Comparison of ENCODE assay signal across 8 cellular contexts in genomic region chr16:53090591-53091507, GRCh38. TPM values are rescaled to one million over a fixed set of nuclear protein-coding genes. Genes with fewer than 3 reads are reported as not detected.
DNase-seq lines count a peak whose midpoint lies in the region; ATAC-seq and TF ChIP-seq lines count a peak whose summit lies in the region.

No MANE protein-coding gene starts in this region.

- no peaks in the 10 kb centered on the region for H3K9me3 ChIP-seq in SJCRH30 (replicated peaks)
- H3K9me3 ChIP-seq in upper lobe of left lung: no peaks in the 10 kb centered on the region

- no peak for TF ChIP-seq POLR2A in upper lobe of left lung (IDR thresholded peaks at IDR 0.05)

- DNase-seq in activated T-cell treated with anti-CD3 and anti-CD28 coated beads, Interleukin-2, amount 50 U/mL, for 72 hours: peak; percentile 3 to 16
- no peak for DNase-seq in activated T-cell treated with anti-CD3 and anti-CD28 coated beads, Interleukin-2, amount 50 U/mL, for 1 hour
- peak; percentile 11 to 27 for DNase-seq in SJCRH30
- peak; percentile 75 for DNase-seq in epidermal melanocyte (ENCODE audit: insufficient read length, low spot score)
- peak; percentile 76 for DNase-seq in middle frontal gyrus (ENCODE audit: extremely low spot score, low spot score)
- DNase-seq in upper lobe of left lung: peak; percentile 39 to 88
- DNase-seq in NCI-H1048 (lab: John Stamatoyannopoulos, UW): no peak

- H3K36me3 ChIP-seq in SJCRH30 (no peaks in the 10 kb centered on the region), upper lobe of left lung (no peaks in the 10 kb centered on the region)

- peak overlapping the region in 1 of 2 donors; percentile 33 for H3K4me3 Mint-ChIP-seq in activated T-cell treated with anti-CD3 and anti-CD28 coated beads, Interleukin-2, amount 50 U/mL, for 72 hours

- H3K27me3 ChIP-seq in SJCRH30: no peaks in the 10 kb centered on the region
- H3K27me3 ChIP-seq in upper lobe of left lung: no peaks in the 10 kb centered on the region

- H3K9me3 Mint-ChIP-seq in activated T-cell treated with anti-CD3 and anti-CD28 coated beads, Interleukin-2, amount 50 U/mL, for 72 hours: no peaks in the 10 kb centered on the region

- TF ChIP-seq EP300 in upper lobe of left lung (IDR thresholded peaks at IDR 0.05): peak in 2 of 4 donors; percentile 71 to 84

- peaks cover 26% of the 10 kb centered on the region for H3K4me1 Mint-ChIP-seq in activated T-cell treated with anti-CD3 and anti-CD28 coated beads, Interleukin-2, amount 50 U/mL, for 72 hours (ENCODE audit: low read depth)

- WGBS in upper lobe of left lung, 2 donors: 13 to 19% methylated on average over 12 to 13 of the region's 13 CpGs

- H3K27ac ChIP-seq in SJCRH30: peak overlapping the region; percentile 36
- peak overlapping the region; percentile 80 to 87 (median 83) for H3K27ac ChIP-seq in upper lobe of left lung

- H3K36me3 Mint-ChIP-seq in activated T-cell treated with anti-CD3 and anti-CD28 coated beads, Interleukin-2, amount 50 U/mL, for 72 hours (ENCODE audit: insufficient read depth in 2 of 2): no peaks in the 10 kb centered on the region

- peak in 1 of 6 experiments; percentile 9 for TF ChIP-seq CTCF in upper lobe of left lung (IDR thresholded peaks at IDR 0.05)

- no peak overlapping the region for H3K27ac Mint-ChIP-seq in activated T-cell treated with anti-CD3 and anti-CD28 coated beads, Interleukin-2, amount 50 U/mL, for 72 hours

- H3K4me3 ChIP-seq in SJCRH30 (no peak overlapping the region), upper lobe of left lung (peak overlapping the region in 2 of 4 donors; percentile 5 to 7)

- peak; percentile 57 to 62 for ATAC-seq in activated T-cell treated with anti-CD3 and anti-CD28 coated beads, Interleukin-2, amount 50 U/mL, for 72 hours (replicated peaks in 1 of 2)
- ATAC-seq in HG02938 (IDR thresholded peaks at IDR 0.05; ENCODE audit: unreplicated experiment) (peak; percentile 43), upper lobe of left lung (ENCODE audit: low FRiP score in 2 of 2) (peak; percentile 93)

- H3K27me3 Mint-ChIP-seq in activated T-cell treated with anti-CD3 and anti-CD28 coated beads, Interleukin-2, amount 50 U/mL, for 72 hours (ENCODE audit: low read depth): no peaks in the 10 kb centered on the region

- H3K4me1 ChIP-seq in SJCRH30 (peaks cover 18% of the 10 kb centered on the region), upper lobe of left lung (peaks cover 65 to 81% (median 74%) of the 10 kb centered on the region in 4 donors)

RNA-seq across cellular contexts. Expression of gene CHD9, which starts 36.1 kb away (rescaled TPM):
- total RNA-seq in activated T-cell treated with anti-CD3 and anti-CD28 coated beads, Interleukin-2, amount 50 U/mL, for 72 hours: 10 to 100 TPM; 16.7 to 17.4 TPM
- 44.7 and 62.3 TPM in 2 replicates for total RNA-seq in SJCRH30 (2014; rRNA removed; shearing (Covaris generic))
- total RNA-seq in upper lobe of left lung: 10 to 100 TPM; 55.6 to 98.8 (median 68.3) TPM

RNA-seq across cellular contexts. Expression of gene CHD9NB, which starts 38.2 kb away (rescaled TPM):
- under 1 TPM; 0.19 to 0.46 TPM for total RNA-seq in activated T-cell treated with anti-CD3 and anti-CD28 coated beads, Interleukin-2, amount 50 U/mL, for 72 hours
- total RNA-seq in SJCRH30 (2014; rRNA removed; shearing (Covaris generic)): not detected in 2 replicates
- total RNA-seq in upper lobe of left lung: 10 to 100 TPM in 4 of 6 donors, 1 to 10 TPM in 2; 1.0 to 55.0 (median 12.4) TPM

Comparison
In these comparisons a context has a peak if more than half of its experiments do, and no peak if none do; other contexts are left out.
1. DNase-seq: peak in activated T-cell treated with anti-CD3 and anti-CD28 coated beads, Interleukin-2, amount 50 U/mL, for 72 hours (2 of 2), SJCRH30 (2 of 2), epidermal melanocyte (single experiment), middle frontal gyrus (single experiment) and upper lobe of left lung (2 of 2); none in activated T-cell treated with anti-CD3 and anti-CD28 coated beads, Interleukin-2, amount 50 U/mL, for 1 hour (single experiment) and NCI-H1048 (single experiment).
2. ATAC-seq: peak in every context shown above with its lines; median percentile 93 in upper lobe of left lung; 60 in activated T-cell treated with anti-CD3 and anti-CD28 coated beads, Interleukin-2, amount 50 U/mL, for 72 hours; 43 in HG02938.